ENCODE assay signal across 9 cellular contexts in genomic region chr3:115790759-115791158, GRCh38.
A peak's percentile ranks its signal among the peaks of the same experiment; 100 is the strongest.
DNase-seq lines count a peak whose midpoint lies in the region; TF ChIP-seq lines count a peak whose summit lies in the region.
"Had no signal": no experiment of that assay in that cellular context is flagged by ENCODE, and none has a peak within 500 bp of the region (broad histone marks: within the 10 kb centered on the region; RNA-seq: fewer than 3 reads in every experiment).

No MANE protein-coding gene starts in this region.

- WGBS in lower leg skin, 2 donors = 49 to 52% methylated on average over 3 of the region's 3 CpGs
- WGBS in stomach, 5 donors = 47 to 50% (median 50%) methylated on average over 3 of the region's 3 CpGs

- DNase-seq in activated CD4-positive, CD25-positive, alpha-beta regulatory T cell (lab: John Stamatoyannopoulos, UW) = peak in 3 of 4 experiments; percentile 2 to 4 (median 3)
- DNase-seq in activated CD4-positive, CD25-positive, alpha-beta regulatory T cell treated with anti-CD3 and anti-CD28 coated beads, Interleukin-2, amount 50 U/mL, for 72 hours = no peak
- DNase-seq in SK-MEL-5 (ENCODE audit: low read depth, low spot score) (peak; percentile 37), astrocyte of the cerebellum (ENCODE audit: low read depth) (peak; percentile 92), osteocyte (ENCODE audit: extremely low spot score, unreplicated experiment) (no peak), occipital lobe (lab: John Stamatoyannopoulos, UW) (no peak), lower leg skin (ENCODE audit: low spot score in 2 of 2) (no peak), stomach (no peak)

- peak overlapping the region; percentile 94 for H3K27ac Mint-ChIP-seq in osteocyte (ENCODE audit: unreplicated experiment)

- TF ChIP-seq CTCF in astrocyte of the cerebellum (IDR thresholded peaks at IDR 0.05; ENCODE audit: low read depth, low read length, missing control alignments) (no peak), osteocyte (IDR thresholded peaks at IDR 0.05) (no peak), lower leg skin (IDR thresholded peaks at IDR 0.05) (no peak), stomach (IDR thresholded peaks at IDR 0.05) (no peak)

- no peak overlapping the region for H3K4me3 Mint-ChIP-seq in osteocyte (ENCODE audit: unreplicated experiment)

- TF ChIP-seq EP300 in stomach (IDR thresholded peaks at IDR 0.05) = no peak

- peaks cover 80% of the 10 kb centered on the region for H3K4me1 Mint-ChIP-seq in osteocyte (ENCODE audit: unreplicated experiment)

- H3K4me1 ChIP-seq in stomach = peaks cover 0 to 33% (median 0%) of the 10 kb centered on the region in 4 donors

- no peaks in the 10 kb centered on the region for H3K27me3 ChIP-seq in stomach
- H3K27me3 ChIP-seq: cardiac muscle cell had no signal

- no peak overlapping the region for H3K4me3 ChIP-seq in astrocyte of the cerebellum (ENCODE audit: low read depth, low read length)
- no peak overlapping the region for H3K4me3 ChIP-seq in lower leg skin (ENCODE audit: low read depth, poor library complexity, severe bottlenecking)
- no peak overlapping the region for H3K4me3 ChIP-seq in stomach
- H3K4me3 ChIP-seq: cardiac muscle cell had no signal

- no peaks in the 10 kb centered on the region for H3K36me3 ChIP-seq in stomach
- H3K36me3 ChIP-seq: cardiac muscle cell had no signal

- no peaks in the 10 kb centered on the region for H3K36me3 Mint-ChIP-seq in osteocyte (ENCODE audit: unreplicated experiment)

- in situ Hi-C loops in SK-MEL-5 (cut with HindIII; ENCODE audit: low pct_unique_long_range_greater_than_20kb, low sequenced_read_pairs) (no loop called here), astrocyte of the cerebellum (cut with HindIII; ENCODE audit: low sequenced_read_pairs) (no loop called here)

- TF ChIP-seq POLR2A in lower leg skin (IDR thresholded peaks at IDR 0.05) (no peak), stomach (IDR thresholded peaks at IDR 0.05) (no peak)

- no peaks in the 10 kb centered on the region for H3K27me3 Mint-ChIP-seq in osteocyte (ENCODE audit: unreplicated experiment)

- peak overlapping the region in 1 of 5 donors; percentile 38 for H3K27ac ChIP-seq in stomach
- H3K27ac ChIP-seq: cardiac muscle cell had no signal

- intact Hi-C loops in lower leg skin (cut with DNase I; ENCODE audit: low total_unique reads) (no loop called here), stomach (cut with DNase I; ENCODE audit: low total_unique reads) (no loop called here)

- H3K9me3 ChIP-seq in stomach = no peaks in the 10 kb centered on the region

- H3K9me3 Mint-ChIP-seq in osteocyte (ENCODE audit: unreplicated experiment) = no peaks in the 10 kb centered on the region

Comparison
In these comparisons a context has a peak if more than half of its experiments do, and no peak if none do; other contexts are left out.
1. DNase-seq: peak in activated CD4-positive, CD25-positive, alpha-beta regulatory T cell (3 of 4), SK-MEL-5 (single experiment) and astrocyte of the cerebellum (single experiment); none in activated CD4-positive, CD25-positive, alpha-beta regulatory T cell treated with anti-CD3 and anti-CD28 coated beads, Interleukin-2, amount 50 U/mL, for 72 hours (single experiment), osteocyte (single experiment), occipital lobe (single experiment), lower leg skin (0 of 2) and stomach (single experiment).